Comparison of ENCODE assay signal across 10 cellular contexts in genomic region chr2:45675130-45675812, GRCh38. TPM values are rescaled to one million over a fixed set of nuclear protein-coding genes. Genes with fewer than 3 reads are reported as not detected.
A peak's percentile ranks its signal among the peaks of the same experiment; 100 is the strongest.
DNase-seq lines count a peak whose midpoint lies in the region; ATAC-seq and TF ChIP-seq lines count a peak whose summit lies in the region.
"Had no signal": no experiment of that assay in that cellular context is flagged by ENCODE, and none has a peak within 500 bp of the region (broad histone marks: within the 10 kb centered on the region; RNA-seq: fewer than 3 reads in every experiment).

No MANE protein-coding gene starts in this region.

- H3K36me3 ChIP-seq in lower lobe of right lung = no peaks in the 10 kb centered on the region

- peak overlapping the region; percentile 74 for H3K27ac ChIP-seq in lower lobe of right lung

- no peaks in the 10 kb centered on the region for H3K27me3 Mint-ChIP-seq in HFFc6 (ENCODE audit: insufficient read depth)

- H3K27me3 ChIP-seq in lower lobe of right lung (ENCODE audit: low read depth) = no peaks in the 10 kb centered on the region

- no peak for TF ChIP-seq CTCF in cardiac fibroblast (IDR thresholded peaks at IDR 0.05; ENCODE audit: low read depth, low read length)
- no peak for TF ChIP-seq CTCF in lower lobe of right lung (IDR thresholded peaks at IDR 0.05)
- TF ChIP-seq CTCF in HFFc6 (IDR thresholded peaks at IDR 0.05) = no peak

- peaks cover 39% of the 10 kb centered on the region for H3K4me1 ChIP-seq in lower lobe of right lung

- ATAC-seq in lower lobe of right lung = peak; percentile 90 to 94

- intact Hi-C loops in lower lobe of right lung (cut with DNase I) = no loop called here

- H3K9me3 Mint-ChIP-seq in HFFc6 = no peaks in the 10 kb centered on the region

- H3K27ac Mint-ChIP-seq in HFFc6 = no peak overlapping the region

- H3K9me3 ChIP-seq in lower lobe of right lung = no peaks in the 10 kb centered on the region

- H3K4me3 ChIP-seq in cardiac fibroblast (replicated peaks in 1 of 2; ENCODE audit: low read depth in 2 of 2, low read length in 2 of 2) = no peak overlapping the region
- no peak overlapping the region for H3K4me3 ChIP-seq in lower lobe of right lung

- DNase-seq in NCI-H2196 (lab: John Stamatoyannopoulos, UW; ENCODE audit: unreplicated experiment) (peak; percentile 21), NCI-H2196 treated with DMSO at 0.1 percent for 48 hours (lab: John Stamatoyannopoulos, UW; ENCODE audit: unreplicated experiment) (no peak), cardiac fibroblast (ENCODE audit: low read depth in 2 of 2) (peak; percentile 55 to 62), lower lobe of right lung (peak; percentile 50), ureter (ENCODE audit: low spot score) (peak; percentile 78), AML-193 (lab: John Stamatoyannopoulos, UW) (no peak), HFFc6 (no peak), C1 segment of cervical spinal cord (lab: John Stamatoyannopoulos, UW) (no peak)
- DNase-seq: dermis blood vessel endothelial cell, SHP77 treated with DMSO at 0.1 percent for 48 hours had no signal

- no peaks in the 10 kb centered on the region for H3K36me3 Mint-ChIP-seq in HFFc6 (ENCODE audit: low read depth)

- no peak overlapping the region for H3K4me3 Mint-ChIP-seq in HFFc6

- peaks cover 23% of the 10 kb centered on the region for H3K4me1 Mint-ChIP-seq in HFFc6 (ENCODE audit: low read depth)

RNA-seq across cellular contexts. Expression of gene PRKCE, which starts 23.8 kb away (rescaled TPM):
- 85.0 TPM for total RNA-seq in lower lobe of right lung
- total RNA-seq in ureter = 54.3 TPM
- total RNA-seq in HFFc6 (2021; fragmentation: NEBNext Ultra II Directional; extraction: Animal tissue kit (Norgen Biotek cat#: 25700)) = 10 to 100 TPM; 10.8 to 13.7 (median 12.0) TPM

Comparison
In these comparisons a context has a peak if more than half of its experiments do, and no peak if none do; other contexts are left out.
1. DNase-seq: peak in NCI-H2196 (single experiment), cardiac fibroblast (2 of 2), lower lobe of right lung (single experiment) and ureter (single experiment); none in NCI-H2196 treated with DMSO at 0.1 percent for 48 hours (single experiment), AML-193 (0 of 2), HFFc6 (single experiment) and C1 segment of cervical spinal cord (0 of 14).